Comparison of ENCODE assay signal across 19 cellular contexts in the genomic region with DNA sequence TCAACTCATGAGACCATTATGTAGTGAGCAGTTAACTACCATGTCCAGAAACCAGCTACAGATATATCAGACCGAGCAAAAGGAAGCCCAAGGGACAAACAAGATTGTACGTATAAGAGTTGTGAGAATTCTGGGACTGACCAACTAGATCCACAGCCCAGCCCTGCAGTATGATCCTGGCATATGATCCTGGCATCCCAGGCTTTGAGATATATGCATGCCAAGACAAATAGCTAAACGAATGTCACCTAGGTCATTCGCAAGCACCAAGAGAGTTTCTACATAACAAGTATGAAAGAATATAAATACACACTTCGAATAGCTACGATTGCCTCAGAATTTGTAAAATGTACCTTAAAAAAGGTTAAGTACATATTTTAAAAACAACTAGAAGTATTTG. TPM values are rescaled to one million over a fixed set of nuclear protein-coding genes. Genes with fewer than 3 reads are reported as not detected.
A peak's percentile ranks its signal among the peaks of the same experiment; 100 is the strongest.
DNase-seq lines count a peak whose midpoint lies in the region; ATAC-seq, FAIRE-seq and TF ChIP-seq lines count a peak whose summit lies in the region.
"Had no signal": no experiment of that assay in that cellular context is flagged by ENCODE, and none has a peak within 500 bp of the region (broad histone marks: within the 10 kb centered on the region; RNA-seq: fewer than 3 reads in every experiment).

No MANE protein-coding gene starts in this region.

- H3K9me3 ChIP-seq in pancreas (no peaks in the 10 kb centered on the region), vagina (no peaks in the 10 kb centered on the region)
- H3K9me3 ChIP-seq: HAP-1 had no signal

- TF ChIP-seq POLR2A in lower leg skin (IDR thresholded peaks at IDR 0.05) (no peak), vagina (IDR thresholded peaks at IDR 0.05) (no peak)

- peak in 3 of 4 donors; percentile 77 to 89 (median 81) for ATAC-seq in pancreas
- ATAC-seq: A549; CD8-positive, alpha-beta T cell had no signal

- peaks cover 7% of the 10 kb centered on the region for H3K9me3 Mint-ChIP-seq in activated CD4-positive, alpha-beta T cell treated with anti-CD3 and anti-CD28 coated beads, Interleukin-2, amount 10 ng/mL, durations not matched to agents 7 days and 5 days

- CTCF ChIA-PET in activated CD4-positive, alpha-beta T cell treated with anti-CD3 and anti-CD28 coated beads, Interleukin-2, amount 10 ng/mL, durations not matched to agents 7 days and 5 days (lab: Charles Lee) = no interaction called here

- TF ChIP-seq CTCF in 22Rv1 (IDR thresholded peaks at IDR 0.05) = no peak
- no peak for TF ChIP-seq CTCF in VCaP (conservative IDR thresholded peaks at IDR 0.05)
- TF ChIP-seq CTCF in fibroblast of the aortic adventitia (IDR thresholded peaks at IDR 0.05; ENCODE audit: insufficient read depth, low read length) = no peak
- no peak for TF ChIP-seq CTCF in pancreas (IDR thresholded peaks at IDR 0.05)
- no peak for TF ChIP-seq CTCF in lower leg skin (IDR thresholded peaks at IDR 0.05)
- TF ChIP-seq CTCF in vagina (IDR thresholded peaks at IDR 0.05) = no peak

- WGBS in pancreas, 2 donors = 18 to 32% methylated on average over 6 of the region's 6 CpGs
- 62 to 72% methylated on average over 6 of the region's 6 CpGs for WGBS in lower leg skin, 2 donors

- H3K36me3 Mint-ChIP-seq in activated CD4-positive, alpha-beta T cell treated with anti-CD3 and anti-CD28 coated beads, Interleukin-2, amount 10 ng/mL, durations not matched to agents 7 days and 5 days (ENCODE audit: low read depth) = no peaks in the 10 kb centered on the region

- no peaks in the 10 kb centered on the region for H3K27me3 ChIP-seq in pancreas
- H3K27me3 ChIP-seq in vagina = no peaks in the 10 kb centered on the region

- no peaks in the 10 kb centered on the region for H3K36me3 ChIP-seq in pancreas
- no peaks in the 10 kb centered on the region for H3K36me3 ChIP-seq in vagina
- H3K36me3 ChIP-seq: HAP-1 had no signal

- no peak overlapping the region for H3K4me3 ChIP-seq in fibroblast of the aortic adventitia (ENCODE audit: low read depth, low read length)
- H3K4me3 ChIP-seq in pancreas = no peak overlapping the region
- H3K4me3 ChIP-seq in lower leg skin (ENCODE audit: low read depth, poor library complexity, severe bottlenecking) = no peak overlapping the region
- no peak overlapping the region for H3K4me3 ChIP-seq in vagina
- H3K4me3 ChIP-seq: A549, HAP-1 had no signal

- no peak for FAIRE-seq in pancreas (lab: Jason Lieb, UNC)
- FAIRE-seq: A549, D721Med, GM19239, H1, HTR-8/SVneo had no signal

- H3K4me3 Mint-ChIP-seq in activated CD4-positive, alpha-beta T cell treated with anti-CD3 and anti-CD28 coated beads, Interleukin-2, amount 10 ng/mL, durations not matched to agents 7 days and 5 days = no peak overlapping the region
- H3K4me3 Mint-ChIP-seq: CD14-positive monocyte; CD8-positive, alpha-beta T cell had no signal

- DNase-seq in fibroblast of the aortic adventitia (ENCODE audit: low read depth) (peak; percentile 32), pancreas (peak in 3 of 6 donors; percentile 40 to 65 (median 64)), lower leg skin (ENCODE audit: low spot score in 2 of 2) (no peak), vagina (ENCODE audit: extremely low spot score in 2 of 2) (no peak)
- DNase-seq in activated CD4-positive, alpha-beta T cell treated with anti-CD3 and anti-CD28 coated beads, Interleukin-2, amount 10 ng/mL, durations not matched to agents 7 days and 5 days = no peak
- DNase-seq: CD8-positive, alpha-beta T cell; COR-L47; DMS153; DND-41; GDM1 had no signal

- no peaks in the 10 kb centered on the region for H3K27me3 Mint-ChIP-seq in activated CD4-positive, alpha-beta T cell treated with anti-CD3 and anti-CD28 coated beads, Interleukin-2, amount 10 ng/mL, durations not matched to agents 7 days and 5 days

- POLR2A ChIA-PET in activated CD4-positive, alpha-beta T cell treated with anti-CD3 and anti-CD28 coated beads, Interleukin-2, amount 10 ng/mL, durations not matched to agents 7 days and 5 days (lab: Charles Lee) = interaction anchor here (0.6 kb wide), 1 partner anchor 109 kb away, joined by 4 read pairs; no protein-coding TSS in a partner anchor

- H3K4me1 ChIP-seq in pancreas (no peaks in the 10 kb centered on the region), vagina (no peaks in the 10 kb centered on the region)
- H3K4me1 ChIP-seq: A549, HAP-1 had no signal

- intact Hi-C loops in pancreas (cut with DNase I) = no loop called here
- intact Hi-C loops in lower leg skin (cut with DNase I; ENCODE audit: low total_unique reads) = no loop called here
- intact Hi-C loops in vagina (cut with DNase I) = no loop called here

- no peak overlapping the region for H3K27ac Mint-ChIP-seq in activated CD4-positive, alpha-beta T cell treated with anti-CD3 and anti-CD28 coated beads, Interleukin-2, amount 10 ng/mL, durations not matched to agents 7 days and 5 days
- H3K27ac Mint-ChIP-seq: CD14-positive monocyte; CD8-positive, alpha-beta T cell had no signal

- no peaks in the 10 kb centered on the region for H3K4me1 Mint-ChIP-seq in activated CD4-positive, alpha-beta T cell treated with anti-CD3 and anti-CD28 coated beads, Interleukin-2, amount 10 ng/mL, durations not matched to agents 7 days and 5 days
- H3K4me1 Mint-ChIP-seq: CD14-positive monocyte had no signal

- H3K27ac ChIP-seq in 22Rv1 (0 out of 2 replicates have a peak overlapping the region, but pooled peaks have one; percentile 17), VCaP (peak overlapping the region; percentile 15; the same call in 1 of the 2 replicates), pancreas (no peak overlapping the region), vagina (no peak overlapping the region)
- H3K27ac ChIP-seq: A549 had no signal

RNA-seq across cellular contexts. Expression of gene PMPCB, which starts 56.4 kb away (rescaled TPM):
- total RNA-seq in fibroblast of the aortic adventitia (ENCODE audit: low replicate concordance) (59.2 and 67.4 TPM in 2 replicates), pancreas (10 to 100 TPM; 27.8 to 40.1 (median 30.9) TPM), lower leg skin (10 to 100 TPM; 43.3 to 49.5 (median 47.5) TPM), vagina (28.7 TPM)
- polyA plus RNA-seq in pancreas = 10 to 100 TPM; 20.8 to 44.7 TPM
- 10 to 100 TPM; 59.5 to 60.7 TPM for total RNA-seq in activated CD4-positive, alpha-beta T cell treated with anti-CD3 and anti-CD28 coated beads, Interleukin-2, amount 10 ng/mL, durations not matched to agents 7 days and 5 days

Comparison
In these comparisons a context has a peak if more than half of its experiments do, and no peak if none do; other contexts are left out.
1. H3K27ac ChIP-seq: peak in 22Rv1 (single experiment) and VCaP (single experiment); none in pancreas (0 of 4) and vagina (single experiment).